ENCODE assay signal across 1 cellular context in genomic region chr7:73646785-73647724, GRCh38.
TF ChIP-seq lines count a peak whose summit lies in the region.

No MANE protein-coding gene starts in this region.

TF ChIP-seq in K562, 482 proteins besides CTCF, POLR2A, EP300 and RAD21:
- TF ChIP-seq ZFP36 (IDR thresholded peaks at IDR 0.05; ENCODE audit: low read depth, low read length, partially characterized antibody) (peak; percentile 27), OTX1 (CRISPR knock-in tag; IDR thresholded peaks at IDR 0.05) (no peak), NR2C1 (IDR thresholded peaks at IDR 0.05) (no peak), NR2C1 (tag; IDR thresholded peaks at IDR 0.05) (no peak)
